Comparison of ENCODE assay signal across 1 cellular context in genomic region chr20:49286689-49287551, GRCh38.
TF ChIP-seq lines count a peak whose summit lies in the region.

No MANE protein-coding gene starts in this region.

TF ChIP-seq in HepG2, 621 proteins besides CTCF, POLR2A, EP300 and RAD21 (continued from another document and continues in another):
- TF ChIP-seq HOMEZ (CRISPR knock-in tag; IDR thresholded peaks at IDR 0.05; ENCODE audit: low read depth) (peak; percentile 41; the same call in 1 of the 2 replicates), CBX1 (IDR thresholded peaks at IDR 0.05; ENCODE audit: low read depth) (no peak), ZNF354B (CRISPR knock-in tag; IDR thresholded peaks at IDR 0.05) (no peak), SOX6 (IDR thresholded peaks at IDR 0.05) (no peak), SOX6 (CRISPR knock-in tag; IDR thresholded peaks at IDR 0.05) (no peak), NFIC (IDR thresholded peaks at IDR 0.05; ENCODE audit: low read length) (0 out of 2 replicates have a peak, but pooled peaks have one; percentile 16), ZNF280D (CRISPR knock-in tag; IDR thresholded peaks at IDR 0.05) (peak; percentile 77), ZNF800 (CRISPR knock-in tag; IDR thresholded peaks at IDR 0.05) (no peak), HCFC1 (IDR thresholded peaks at IDR 0.05; ENCODE audit: low read depth, low read length) (no peak), HMG20A (CRISPR knock-in tag; IDR thresholded peaks at IDR 0.05; ENCODE audit: borderline replicate concordance) (no peak), ZNF331 (CRISPR knock-in tag; IDR thresholded peaks at IDR 0.05) (0 out of 2 replicates have a peak, but pooled peaks have one; percentile 12), ZNF230 (CRISPR knock-in tag; IDR thresholded peaks at IDR 0.05) (no peak), SCMH1 (CRISPR knock-in tag; IDR thresholded peaks at IDR 0.05; ENCODE audit: borderline replicate concordance) (no peak), ZNF276 (CRISPR knock-in tag; IDR thresholded peaks at IDR 0.05; ENCODE audit: low read depth) (no peak), ZNF160 (CRISPR knock-in tag; IDR thresholded peaks at IDR 0.05) (no peak), EEA1 (CRISPR knock-in tag; IDR thresholded peaks at IDR 0.05; ENCODE audit: borderline replicate concordance) (0 out of 2 replicates have a peak, but pooled peaks have one; percentile 34), SMYD3 (CRISPR knock-in tag; IDR thresholded peaks at IDR 0.05) (no peak), DNMT3B (CRISPR knock-in tag; conservative IDR thresholded peaks at IDR 0.05) (0 out of 2 replicates have a peak, but pooled peaks have one; percentile 49), TCF12 (IDR thresholded peaks at IDR 0.05) (no peak), TCF12 (CRISPR knock-in tag; IDR thresholded peaks at IDR 0.05) (no peak), SRSF9 (IDR thresholded peaks at IDR 0.05; ENCODE audit: borderline replicate concordance, insufficient read depth, low read depth, low read length, poor library complexity, severe bottlenecking) (no peak), TOPORS (CRISPR knock-in tag; IDR thresholded peaks at IDR 0.05) (peak; percentile 50; the same call in 1 of the 2 replicates), ELF4 (CRISPR knock-in tag; IDR thresholded peaks at IDR 0.05; ENCODE audit: borderline replicate concordance) (no peak), TCF7 (IDR thresholded peaks at IDR 0.05; ENCODE audit: low read depth) (no peak), GATAD1 (CRISPR knock-in tag; IDR thresholded peaks at IDR 0.05) (0 out of 2 replicates have a peak, but pooled peaks have one; percentile 11), ZNF468 (CRISPR knock-in tag; IDR thresholded peaks at IDR 0.05) (0 out of 2 replicates have a peak, but pooled peaks have one; percentile 57), ZNF639 (CRISPR knock-in tag; conservative IDR thresholded peaks at IDR 0.05) (no peak), RFXANK (CRISPR knock-in tag; IDR thresholded peaks at IDR 0.05) (no peak), SIN3B (IDR thresholded peaks at IDR 0.05; ENCODE audit: low read length) (no peak; the same call in 1 of the 2 replicates), ZNF432 (CRISPR knock-in tag; IDR thresholded peaks at IDR 0.05; ENCODE audit: borderline replicate concordance) (0 out of 2 replicates have a peak, but pooled peaks have one; percentile 20), ARID3A (IDR thresholded peaks at IDR 0.05; ENCODE audit: low read depth, low read length) (no peak), BCL6 (CRISPR knock-in tag; IDR thresholded peaks at IDR 0.05) (no peak), ZNF792 (CRISPR knock-in tag; IDR thresholded peaks at IDR 0.05) (0 out of 2 replicates have a peak, but pooled peaks have one; percentile 12), HOXA3 (CRISPR knock-in tag; IDR thresholded peaks at IDR 0.05) (peak; percentile 35), ELF3 (CRISPR knock-in tag; IDR thresholded peaks at IDR 0.05) (peak; percentile 58; the same call in 1 of the 2 replicates), HNF1B (CRISPR knock-in tag; IDR thresholded peaks at IDR 0.05) (no peak), TAF1 (CRISPR knock-in tag; IDR thresholded peaks at IDR 0.05) (no peak), ZFP1 (CRISPR knock-in tag; IDR thresholded peaks at IDR 0.05) (no peak), NFAT5 (CRISPR knock-in tag; IDR thresholded peaks at IDR 0.05) (no peak), ZNF281 (CRISPR knock-in tag; IDR thresholded peaks at IDR 0.05; ENCODE audit: borderline replicate concordance) (no peak)
